ENCODE assay signal across 19 cellular contexts in the genomic region with DNA sequence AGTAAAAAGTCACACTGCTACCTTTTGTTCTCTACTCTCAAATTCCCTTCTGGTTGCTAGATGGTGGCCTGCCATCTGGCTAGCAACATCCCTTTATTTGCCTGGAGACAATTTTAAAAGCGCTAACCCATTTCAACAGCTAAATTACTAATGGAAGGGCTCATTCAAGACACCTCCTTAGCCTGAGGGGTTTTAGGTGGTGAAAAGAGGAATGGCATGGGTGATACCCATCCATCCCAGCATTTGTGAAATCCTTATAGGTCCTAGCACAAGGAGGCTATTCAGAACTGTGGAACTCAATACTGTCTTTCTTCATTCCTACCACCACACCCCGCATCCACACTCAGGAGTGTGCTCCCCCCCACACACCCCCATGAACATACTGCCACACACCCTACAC. TPM values are rescaled to one million over a fixed set of nuclear protein-coding genes. Genes with fewer than 3 reads are reported as not detected.
A peak's percentile ranks its signal among the peaks of the same experiment; 100 is the strongest.
DNase-seq lines count a peak whose midpoint lies in the region; ATAC-seq and TF ChIP-seq lines count a peak whose summit lies in the region.
"Had no signal": no experiment of that assay in that cellular context is flagged by ENCODE, and none has a peak within 500 bp of the region (broad histone marks: within the 10 kb centered on the region; RNA-seq: fewer than 3 reads in every experiment).

No MANE protein-coding gene starts in this region.

- H3K4me3 ChIP-seq in ectodermal cell (ENCODE audit: insufficient read depth, low read depth, low read length) (peak overlapping the region; percentile 29), neural progenitor cell (peak overlapping the region; percentile 77), Karpas-422 (ENCODE audit: low read length) (no peak overlapping the region)
- H3K4me3 ChIP-seq: pancreas, smooth muscle cell, uterus had no signal

- H3K4me2 ChIP-seq in neural progenitor cell (peak overlapping the region; percentile 89), Karpas-422 (ENCODE audit: low read depth, low read length, poor library complexity, severe bottlenecking) (no peak overlapping the region)

- H3K9me3 ChIP-seq in ectodermal cell (ENCODE audit: control insufficient read depth, low read length) (no peaks in the 10 kb centered on the region), neural progenitor cell (ENCODE audit: low read depth) (no peaks in the 10 kb centered on the region), Karpas-422 (ENCODE audit: low read length) (no peaks in the 10 kb centered on the region)
- H3K9me3 ChIP-seq: Caco-2, pancreas, uterus had no signal

- WGBS in ectodermal cell, 2 experiments: 61 to 64% methylated on average over 1 to 2 of the region's 2 CpGs

- H4K20me1 ChIP-seq in neural progenitor cell (ENCODE audit: low read depth) (peaks cover 16% of the 10 kb centered on the region), Karpas-422 (ENCODE audit: insufficient read depth, low read depth, low read length) (no peaks in the 10 kb centered on the region)

- peak overlapping the region; percentile 92 for H3K4me3 Mint-ChIP-seq in neural progenitor cell
- H3K4me3 Mint-ChIP-seq: activated CD8-positive, alpha-beta T cell treated with anti-CD3 and anti-CD28 coated beads for 36 hours had no signal

- in situ Hi-C loops in G401 (cut with HindIII; ENCODE audit: low sequenced_read_pairs): no loop called here

- peaks cover 3% of the 10 kb centered on the region for H3K9me3 Mint-ChIP-seq in neural progenitor cell
- H3K9me3 Mint-ChIP-seq: activated CD8-positive, alpha-beta T cell treated with anti-CD3 and anti-CD28 coated beads for 36 hours; activated T-cell treated with anti-CD3 and anti-CD28 coated beads, Interleukin-2, amount 50 U/mL, for 72 hours; IgD-negative memory B cell had no signal

- H2AFZ ChIP-seq in neural progenitor cell (replicated peaks): no peak overlapping the region
- H2AFZ ChIP-seq in Karpas-422 (ENCODE audit: low read length): no peak overlapping the region

- H3K27me3 ChIP-seq in ectodermal cell (ENCODE audit: control insufficient read depth, insufficient read depth, low read length, poor library complexity, severe bottlenecking) (no peaks in the 10 kb centered on the region), neural progenitor cell (no peaks in the 10 kb centered on the region), Karpas-422 (ENCODE audit: low read length) (no peaks in the 10 kb centered on the region)
- H3K27me3 ChIP-seq: uterus had no signal

- H3K79me2 ChIP-seq in neural progenitor cell (ENCODE audit: low read depth) (peaks cover 85% of the 10 kb centered on the region), Karpas-422 (ENCODE audit: low read length) (peaks cover 69% of the 10 kb centered on the region)

- peak overlapping the region; percentile 91 for H3K27ac ChIP-seq in ectodermal cell (ENCODE audit: insufficient read depth, low read depth, low read length, poor library complexity, severe bottlenecking)
- peak overlapping the region; percentile 93 for H3K27ac ChIP-seq in neural progenitor cell
- H3K27ac ChIP-seq in Karpas-422 (ENCODE audit: low read length): no peak overlapping the region
- H3K27ac ChIP-seq: pancreas had no signal

- no peak overlapping the region for H3K9ac ChIP-seq in neural progenitor cell
- no peak overlapping the region for H3K9ac ChIP-seq in Karpas-422 (ENCODE audit: low read length)

- no peaks in the 10 kb centered on the region for H3K27me3 Mint-ChIP-seq in neural progenitor cell (ENCODE audit: insufficient read depth, low read depth)
- H3K27me3 Mint-ChIP-seq: activated CD8-positive, alpha-beta T cell treated with anti-CD3 and anti-CD28 coated beads for 36 hours; IgD-negative memory B cell had no signal

- peak overlapping the region; percentile 97 for H3K27ac Mint-ChIP-seq in neural progenitor cell
- H3K27ac Mint-ChIP-seq: activated CD8-positive, alpha-beta T cell treated with anti-CD3 and anti-CD28 coated beads for 36 hours; activated T-cell treated with anti-CD3 and anti-CD28 coated beads, Interleukin-2, amount 50 U/mL, for 72 hours; IgD-negative memory B cell had no signal

- no peaks in the 10 kb centered on the region for H3K9me2 ChIP-seq in Karpas-422 (replicated peaks; ENCODE audit: insufficient read depth, low read length)

- no peak for ATAC-seq in GM19328 (IDR thresholded peaks at IDR 0.05; ENCODE audit: unreplicated experiment)
- ATAC-seq: activated CD8-positive, alpha-beta T cell treated with anti-CD3 and anti-CD28 coated beads for 36 hours; activated T-cell treated with anti-CD3 and anti-CD28 coated beads, Interleukin-2, amount 50 U/mL, for 72 hours; pancreas had no signal

- DNase-seq in G401 (ENCODE audit: low spot score) (peak; percentile 21), NCI-H226 (peak; percentile 5), neural progenitor cell (ENCODE audit: low spot score) (no peak), Karpas-422 (no peak), inferior parietal cortex (ENCODE audit: extremely low spot score) (no peak), EL (no peak)
- DNase-seq: activated CD8-positive, alpha-beta T cell treated with anti-CD3 and anti-CD28 coated beads for 36 hours; activated T-cell treated with anti-CD3 and anti-CD28 coated beads, Interleukin-2, amount 50 U/mL, for 72 hours; Caco-2; NCI-H146; NCI-H526; pancreas; stimulated activated naive CD4-positive, alpha-beta T cell; SW 1271; uterus had no signal

- no peaks in the 10 kb centered on the region for H3K36me3 ChIP-seq in ectodermal cell (ENCODE audit: control insufficient read depth, insufficient read depth, low read length)
- no peaks in the 10 kb centered on the region for H3K36me3 ChIP-seq in neural progenitor cell
- no peaks in the 10 kb centered on the region for H3K36me3 ChIP-seq in Karpas-422 (ENCODE audit: insufficient read depth, low read length)
- H3K36me3 ChIP-seq: pancreas, uterus had no signal

- peaks cover 17% of the 10 kb centered on the region for H3F3A ChIP-seq in neural progenitor cell (ENCODE audit: low read depth)

- H3K4me1 ChIP-seq in ectodermal cell (ENCODE audit: control insufficient read depth, insufficient read depth, low read length) (peaks cover 10% of the 10 kb centered on the region), neural progenitor cell (peaks cover 40% of the 10 kb centered on the region), Karpas-422 (ENCODE audit: low read length) (peaks cover 39% of the 10 kb centered on the region)
- H3K4me1 ChIP-seq: Caco-2, uterus had no signal

- H3K36me3 Mint-ChIP-seq in neural progenitor cell: no peaks in the 10 kb centered on the region
- H3K36me3 Mint-ChIP-seq: IgD-negative memory B cell had no signal

- H3K4me1 Mint-ChIP-seq in neural progenitor cell: peaks cover 46% of the 10 kb centered on the region

- TF ChIP-seq CTCF in neural progenitor cell (IDR thresholded peaks at IDR 0.05): no peak

RNA-seq across cellular contexts. Expression of gene ARHGEF9, which starts 33.5 kb away (rescaled TPM):
- 6.4 and 44.1 TPM in 2 replicates for total RNA-seq in G401 (2014; rRNA removed; shearing (Covaris generic))
- 72.1 TPM for polyA plus RNA-seq in ectodermal cell (2013, experiment 1 of 4)
- polyA plus RNA-seq in ectodermal cell (2013, experiment 2 of 4): 75.6 TPM
- polyA plus RNA-seq in ectodermal cell (2013, experiment 3 of 4): 58.5 TPM
- 65.2 TPM for polyA plus RNA-seq in ectodermal cell (2013, experiment 4 of 4)
- total RNA-seq in neural progenitor cell (ENCODE audit: low replicate concordance): 49.7 and 53.0 TPM in 2 replicates
- 18.2 and 25.6 TPM in 2 replicates for total RNA-seq in Karpas-422 (2014; rRNA removed; shearing (Covaris generic); ENCODE audit: low replicate concordance)

Comparison
In these comparisons a context has a peak if more than half of its experiments do, and no peak if none do; other contexts are left out.
1. DNase-seq: peak in G401 (single experiment) and NCI-H226 (single experiment); none in neural progenitor cell (single experiment), Karpas-422 (single experiment), inferior parietal cortex (single experiment) and EL (single experiment).